ENCODE assay signal across 8 cellular contexts in the genomic region with DNA sequence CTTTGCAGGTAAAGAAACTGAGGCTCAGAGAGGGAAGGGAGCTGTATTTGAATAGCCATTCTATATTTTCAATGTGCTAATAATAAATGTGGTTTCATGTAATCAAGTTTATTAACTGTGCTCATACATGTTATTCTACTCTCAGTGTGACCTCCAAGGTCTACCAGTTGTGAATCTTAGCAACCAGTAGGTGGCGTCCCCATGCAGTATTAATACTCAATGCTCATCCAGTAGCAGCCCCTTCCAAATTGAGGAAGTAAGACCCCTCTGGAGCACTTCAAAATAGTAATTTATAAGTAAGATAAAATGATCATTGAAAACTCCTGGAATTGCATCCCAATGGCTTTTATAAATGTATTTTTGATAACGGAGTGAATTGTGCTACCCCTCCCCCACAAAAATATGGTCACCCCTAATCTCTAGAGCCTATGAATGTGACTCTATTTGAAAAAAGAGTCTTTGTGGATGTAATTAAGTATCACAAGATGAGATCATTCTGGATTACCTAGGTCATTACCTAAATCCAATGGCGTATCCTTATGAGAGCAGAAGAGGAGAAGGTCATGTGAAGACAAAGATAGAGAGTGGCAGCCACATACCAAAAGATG. TPM values are rescaled to one million over a fixed set of nuclear protein-coding genes. Genes with fewer than 3 reads are reported as not detected.
DNase-seq lines count a peak whose midpoint lies in the region; ATAC-seq lines count a peak whose summit lies in the region.

No MANE protein-coding gene starts in this region.

- no peak overlapping the region for H3K4me3 Mint-ChIP-seq in naive B cell

- H3K27me3 Mint-ChIP-seq in naive B cell: no peaks in the 10 kb centered on the region

- peaks cover 6 to 20% (median 15%) of the 10 kb centered on the region in 3 donors for H3K4me1 Mint-ChIP-seq in naive B cell

- H3K27ac ChIP-seq in SJCRH30: no peak overlapping the region

- H3K9me3 Mint-ChIP-seq in naive B cell: no peaks in the 10 kb centered on the region

- H3K9me3 ChIP-seq in SJCRH30 (replicated peaks): no peaks in the 10 kb centered on the region

- ATAC-seq in GM21360 (IDR thresholded peaks at IDR 0.05; ENCODE audit: unreplicated experiment) (peak; percentile 83), HG03558 (IDR thresholded peaks at IDR 0.05; ENCODE audit: extremely low read depth, unreplicated experiment) (peak; percentile 59), naive B cell (ENCODE audit: low read depth in 2 of 2) (peak; percentile 81 to 94)

- no peaks in the 10 kb centered on the region for H3K36me3 Mint-ChIP-seq in naive B cell

- H3K4me1 ChIP-seq in SJCRH30: peaks cover 7% of the 10 kb centered on the region

- H3K27ac Mint-ChIP-seq in naive B cell: peak overlapping the region in 1 of 6 donors; percentile 70

- no peak overlapping the region for H3K4me3 ChIP-seq in SJCRH30

- DNase-seq in DMS 273 (lab: John Stamatoyannopoulos, UW; ENCODE audit: unreplicated experiment) (peak; percentile 62), DMS 273 treated with DMSO at 0.1 percent for 48 hours (lab: John Stamatoyannopoulos, UW) (no peak), SJCRH30 (peak; percentile 53 to 74), dedifferentiated amniotic fluid mesenchymal stem cell (ENCODE audit: extremely low spot score) (peak; percentile 34), naive B cell (peak; percentile 43), COLO668 (lab: John Stamatoyannopoulos, UW; ENCODE audit: unreplicated experiment) (no peak)

- H3K27me3 ChIP-seq in SJCRH30: no peaks in the 10 kb centered on the region

- H3K36me3 ChIP-seq in SJCRH30: no peaks in the 10 kb centered on the region

RNA-seq across cellular contexts. Expression of gene SEPSECS, which starts 20.4 kb away (rescaled TPM):
- 7.3 and 7.6 TPM in 2 replicates for total RNA-seq in SJCRH30 (2014; rRNA removed; shearing (Covaris generic))
- 1 to 10 TPM; 2.4 to 5.9 (median 3.2) TPM for polyA plus RNA-seq in naive B cell (ENCODE audit: low read depth in 6 of 6)

RNA-seq across cellular contexts. Expression of gene PI4K2B, which starts 53.2 kb away (rescaled TPM):
- total RNA-seq in SJCRH30 (2014; rRNA removed; shearing (Covaris generic)): 21.9 and 26.4 TPM in 2 replicates
- polyA plus RNA-seq in naive B cell (ENCODE audit: low read depth in 6 of 6): 10 to 100 TPM in 2 of 6 donors, 1 to 10 TPM in 4; 8.0 to 10.8 (median 9.2) TPM

Comparison
In these comparisons a context has a peak if more than half of its experiments do, and no peak if none do; other contexts are left out.
1. DNase-seq: peak in DMS 273 (single experiment), SJCRH30 (2 of 2), dedifferentiated amniotic fluid mesenchymal stem cell (single experiment) and naive B cell (single experiment); none in DMS 273 treated with DMSO at 0.1 percent for 48 hours (single experiment) and COLO668 (single experiment).
2. Peak in every context shown above with its lines, with median percentiles within 50 percentile points of each other: ATAC-seq.